Comparison of ENCODE assay signal across 9 cellular contexts in the genomic region with DNA sequence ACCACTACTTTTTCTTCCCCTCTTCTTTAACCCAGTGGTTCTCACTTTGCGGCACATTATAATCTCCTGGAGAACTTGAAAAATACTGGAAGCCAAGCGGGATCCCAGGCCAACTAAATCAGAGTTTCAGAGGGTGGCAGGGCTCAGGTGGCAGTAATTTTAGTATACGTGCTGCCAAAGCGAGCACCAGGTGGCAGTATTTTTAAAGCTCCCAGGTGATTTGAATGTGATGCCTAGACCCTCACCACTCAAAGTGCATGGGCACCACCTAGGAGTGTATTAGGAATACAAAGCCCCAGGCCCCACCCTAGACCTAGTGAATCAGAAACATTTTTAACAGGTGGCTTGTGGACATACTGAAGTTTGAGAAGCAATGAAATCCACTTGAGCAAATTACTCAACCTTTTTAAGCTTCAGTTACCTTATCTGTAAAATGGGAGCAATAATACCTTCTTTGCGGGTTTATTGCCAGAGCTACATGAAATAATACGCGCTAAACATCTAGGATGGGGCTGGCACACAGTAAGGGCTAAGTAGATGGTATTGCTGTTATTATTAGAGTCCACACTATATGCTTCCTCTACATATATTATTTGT. TPM values are rescaled to one million over a fixed set of nuclear protein-coding genes. Genes with fewer than 3 reads are reported as not detected.
DNase-seq lines count a peak whose midpoint lies in the region; ATAC-seq and TF ChIP-seq lines count a peak whose summit lies in the region.
"Had no signal": no experiment of that assay in that cellular context is flagged by ENCODE, and none has a peak within 500 bp of the region (broad histone marks: within the 10 kb centered on the region; RNA-seq: fewer than 3 reads in every experiment).

No MANE protein-coding gene starts in this region.

- WGBS in H9 (ENCODE audit: extremely low coverage, insufficient read length, low lambda C conversion rate): no CpG with 5 or more reads among the region's 7 CpGs

- peak; percentile 67 for TF ChIP-seq CTCF in H9 (conservative IDR thresholded peaks at IDR 0.05)
- peak; percentile 81 for TF ChIP-seq CTCF in Panc1 (IDR thresholded peaks at IDR 0.05)
- TF ChIP-seq CTCF in fibroblast of pulmonary artery (IDR thresholded peaks at IDR 0.05; ENCODE audit: low read length, missing control alignments): peak; percentile 29

- no peak overlapping the region for H3K23ac ChIP-seq in H9 (ENCODE audit: insufficient read length, low read depth, low read length)

- peaks cover 0 to 3% (median 0%) of the 10 kb centered on the region in 3 experiments; a peak in 1 of 7 replicates for H3K36me3 Mint-ChIP-seq in H9 (ENCODE audit: insufficient read depth in 1 of 3, low read depth in 3 of 3)

- no peaks in the 10 kb centered on the region for H4K20me1 ChIP-seq in H9 (ENCODE audit: control insufficient read depth, insufficient read depth, insufficient read length)

- H3K4me1 ChIP-seq in H9 (ENCODE audit: insufficient read depth, low read length) (no peaks in the 10 kb centered on the region), Panc1 (ENCODE audit: control insufficient read depth, insufficient read depth, low read length) (no peaks in the 10 kb centered on the region)

- no peak overlapping the region for H2BK15ac ChIP-seq in H9 (ENCODE audit: low read depth, low read length)

- no peaks in the 10 kb centered on the region for H3K9me3 ChIP-seq in H9 (ENCODE audit: control insufficient read depth, low read depth, low read length)
- no peaks in the 10 kb centered on the region for H3K9me3 ChIP-seq in Panc1 (ENCODE audit: control insufficient read depth, insufficient read depth, low read depth, low read length)

- H3K4me3 Mint-ChIP-seq in H9: no peak overlapping the region

- no peaks in the 10 kb centered on the region for H3K79me1 ChIP-seq in H9 (ENCODE audit: insufficient read depth, low read depth, low read length, poor library complexity, severe bottlenecking)

- peak; percentile 19 for DNase-seq in COLO668 (lab: John Stamatoyannopoulos, UW; ENCODE audit: unreplicated experiment)
- DNase-seq in H9: peak; percentile 61
- no peak for DNase-seq in Panc1 (ENCODE audit: low read depth, low spot score)
- DNase-seq in fibroblast of pulmonary artery (ENCODE audit: low read depth): no peak
- no peak for DNase-seq in sciatic nerve (ENCODE audit: low spot score)
- DNase-seq in cerebellum (ENCODE audit: low spot score): no peak
- DNase-seq in cortex of kidney (lab: John Stamatoyannopoulos, UW): no peak
- DNase-seq: midbrain had no signal

- no peaks in the 10 kb centered on the region; a peak in 1 of 4 replicates for H3K4me1 Mint-ChIP-seq in H9

- no peak overlapping the region for H3K56ac ChIP-seq in H9 (ENCODE audit: insufficient read length, low read depth, low read length)

- H2BK5ac ChIP-seq in H9 (ENCODE audit: insufficient read length, low read length): no peak overlapping the region

- no peak overlapping the region for H3K4me2 ChIP-seq in H9 (ENCODE audit: insufficient read depth, insufficient read length, low read length)

- H3K36me3 ChIP-seq in Panc1 (ENCODE audit: control insufficient read depth, insufficient read depth, low read length): no peaks in the 10 kb centered on the region

- H4K91ac ChIP-seq in H9 (ENCODE audit: insufficient read length, low read depth, low read length): no peak overlapping the region

- POLR2A ChIA-PET in Panc1 (lab: Charles Lee): no interaction called here

- no peaks in the 10 kb centered on the region for H3K79me2 ChIP-seq in H9 (ENCODE audit: insufficient read depth, low read length)

- no TSS peak for BruUV-seq in Panc1 (replicated peaks; lab: Mats Ljungman, UMichigan)

- H3K4me3 ChIP-seq in Panc1 (ENCODE audit: low read depth in 2 of 2, low read length in 2 of 2) (no peak overlapping the region), fibroblast of pulmonary artery (replicated peaks; ENCODE audit: low read depth, low read length) (no peak overlapping the region)

- H3K27me3 ChIP-seq in H9 (ENCODE audit: insufficient read depth, low read length) (no peaks in the 10 kb centered on the region), Panc1 (ENCODE audit: control insufficient read depth, insufficient read depth, low read length) (no peaks in the 10 kb centered on the region)

- H3K27me3 Mint-ChIP-seq in H9 (ENCODE audit: low read depth): no peaks in the 10 kb centered on the region

- H4K8ac ChIP-seq in H9 (replicated peaks; ENCODE audit: insufficient read length, low read depth, low read length): no peak overlapping the region

- H3K14ac ChIP-seq in H9 (ENCODE audit: insufficient read depth, low read length): no peak overlapping the region

- no peak overlapping the region for H2BK20ac ChIP-seq in H9 (ENCODE audit: low read depth, low read length, poor library complexity, severe bottlenecking)

- no peak overlapping the region for H3K9ac ChIP-seq in H9 (ENCODE audit: extremely low read depth, insufficient read length, low read length)

- H4K5ac ChIP-seq in H9 (ENCODE audit: insufficient read length, low read depth, low read length): no peak overlapping the region

- H3K4ac ChIP-seq in H9 (ENCODE audit: low read depth, low read length): no peak overlapping the region

- CTCF ChIA-PET in Panc1 (lab: Charles Lee): interaction anchor here (0.5 to 1.0 kb wide), 3 partner anchors 27 to 474 kb away, joined by 3 to 6 read pairs (median 4); no protein-coding TSS in a partner anchor

- ATAC-seq in Panc1 (peak; percentile 82), HG02981 (IDR thresholded peaks at IDR 0.05; ENCODE audit: unreplicated experiment) (no peak), sciatic nerve (no peak)

- intact Hi-C loops in Panc1 (cut with micrococcal nuclease; ENCODE audit: unreplicated experiment) (loop anchor here (2.0 to 5.0 kb wide), 2 partner anchors 76 to 325 kb away; no protein-coding TSS in a partner anchor), sciatic nerve (cut with DNase I) (no loop called here)

- H2AFZ ChIP-seq in H9 (ENCODE audit: low read length): no peak overlapping the region

- no peak overlapping the region for H3K18ac ChIP-seq in H9 (ENCODE audit: insufficient read length, low read depth, low read length)

- in situ Hi-C loops in Panc1 (cut with HindIII; ENCODE audit: low pct_unique_long_range_greater_than_20kb, low sequenced_read_pairs): no loop called here

- no peak overlapping the region for H3K27ac Mint-ChIP-seq in H9

- no peak overlapping the region for H2BK120ac ChIP-seq in H9 (ENCODE audit: low read depth, low read length, poor library complexity, severe bottlenecking)

- H3T11ph ChIP-seq in H9 (ENCODE audit: low read length): no peak overlapping the region

- no peak overlapping the region for H2BK12ac ChIP-seq in H9 (ENCODE audit: insufficient read length, low read depth, low read length)

- H3K27ac ChIP-seq in H9 (ENCODE audit: insufficient read length, low read depth, low read length) (no peak overlapping the region), Panc1 (ENCODE audit: low read length) (no peak overlapping the region)

- no peak overlapping the region for H2AK5ac ChIP-seq in H9 (ENCODE audit: insufficient read length, low read length)

- no peaks in the 10 kb centered on the region; a peak in 1 of 5 replicates for H3K9me3 Mint-ChIP-seq in H9

- H3K23me2 ChIP-seq in H9 (ENCODE audit: insufficient read length, low read depth, low read length, poor library complexity, severe bottlenecking): no peaks in the 10 kb centered on the region

RNA-seq across cellular contexts. Expression of a gene that starts 8.3 kb away (rescaled TPM):
- total RNA-seq in H9 (2021) (13.2 and 14.7 TPM in 2 replicates), Panc1 (2021; ENCODE audit: unreplicated experiment) (31.1 TPM), sciatic nerve (9.7 TPM), cerebellum (96.6 TPM)
- 26.5 TPM for polyA plus RNA-seq in Panc1 (2012; ENCODE audit: insufficient read length)

Comparison
In these comparisons a context has a peak if more than half of its experiments do, and no peak if none do; other contexts are left out.
1. DNase-seq: peak in COLO668 (single experiment) and H9 (single experiment); none in Panc1 (single experiment), fibroblast of pulmonary artery (single experiment), sciatic nerve (single experiment), cerebellum (single experiment) and cortex of kidney (single experiment).
2. CTCF ChIP-seq: peak in every context shown above with its lines; median percentile 81 in Panc1; 67 in H9; 29 in fibroblast of pulmonary artery.